In the genomic region with DNA sequence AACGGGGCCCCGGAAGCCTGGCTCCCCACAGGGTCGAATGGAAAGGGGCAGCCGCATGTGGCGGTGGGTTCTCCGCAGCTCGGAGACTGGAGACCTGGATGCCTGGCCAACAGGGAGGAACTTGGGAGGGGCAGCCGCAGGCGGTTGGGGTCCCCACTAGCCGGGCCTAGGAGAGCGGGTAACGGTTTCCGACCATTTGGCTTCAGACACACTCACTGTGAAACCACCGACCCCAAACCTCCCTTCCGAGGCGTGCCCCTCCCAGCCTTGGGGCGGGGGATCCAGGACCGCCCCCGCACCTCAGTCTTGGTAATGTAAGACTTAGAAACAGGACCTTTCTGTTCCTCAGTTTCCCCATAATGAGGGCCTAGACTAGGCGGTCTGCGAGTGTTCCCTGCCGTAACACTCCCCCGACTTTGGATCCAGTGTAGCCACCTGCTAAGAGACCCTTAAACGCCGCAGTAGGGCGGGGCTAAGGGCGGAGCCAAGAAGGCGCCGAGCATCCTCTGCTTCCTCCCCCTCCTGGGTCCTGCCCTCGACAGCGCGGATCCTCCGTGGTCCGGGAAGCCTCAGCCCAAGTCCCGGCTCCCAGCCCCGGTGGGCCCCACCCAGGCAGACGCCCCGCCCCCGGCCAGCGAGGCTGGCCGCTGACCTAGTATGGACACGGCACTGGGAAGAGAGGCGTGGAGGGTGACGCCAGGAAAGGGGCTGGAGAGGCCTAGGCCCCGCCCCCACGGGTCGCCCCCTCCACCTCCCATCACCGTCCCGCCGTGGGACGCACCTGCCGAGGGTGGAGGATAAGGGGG, we compare ENCODE assay signal across 9 cellular contexts. TPM values are rescaled to one million over a fixed set of nuclear protein-coding genes. Genes with fewer than 3 reads are reported as not detected.
A peak's percentile ranks its signal among the peaks of the same experiment; 100 is the strongest.
DNase-seq lines count a peak whose midpoint lies in the region; ATAC-seq lines count a peak whose summit lies in the region.
"Had no signal": no experiment of that assay in that cellular context is flagged by ENCODE, and none has a peak within 500 bp of the region (broad histone marks: within the 10 kb centered on the region; RNA-seq: fewer than 3 reads in every experiment).

No MANE protein-coding gene starts in this region.

- ATAC-seq in HG03520 (IDR thresholded peaks at IDR 0.05; ENCODE audit: unreplicated experiment): no peak
- no peak for ATAC-seq in HG03442 (IDR thresholded peaks at IDR 0.05; ENCODE audit: unreplicated experiment)

- no peaks in the 10 kb centered on the region for H3K9me3 ChIP-seq in CD8-positive, alpha-beta memory T cell (ENCODE audit: low read length)
- no peaks in the 10 kb centered on the region for H3K9me3 ChIP-seq in mesodermal cell (ENCODE audit: control insufficient read depth, low read length)

- peaks cover 9% of the 10 kb centered on the region for H3K36me3 ChIP-seq in CD8-positive, alpha-beta memory T cell (ENCODE audit: insufficient read depth, low read length)
- no peaks in the 10 kb centered on the region for H3K36me3 ChIP-seq in mesodermal cell (ENCODE audit: control insufficient read depth, insufficient read depth, low read length)

- peak overlapping the region; percentile 95 for H3K27ac ChIP-seq in CD8-positive, alpha-beta memory T cell (ENCODE audit: low read depth, low read length)
- H3K27ac ChIP-seq in mesodermal cell (ENCODE audit: low read depth, low read length, severe bottlenecking): no peak overlapping the region

- POLR2A ChIA-PET in CD8-positive, alpha-beta memory T cell (lab: Charles Lee): interaction anchor here (0.5 to 8.0 kb wide), 12 partner anchors 11 to 428 kb away, joined by 3 to 220 read pairs (median 6); a partner anchor contains a TSS
- POLR2A ChIA-PET in activated CD4-positive, alpha-beta T cell treated with anti-CD3 and anti-CD28 coated beads, Interleukin-2, amount 10 ng/mL, durations not matched to agents 7 days and 5 days (lab: Charles Lee): interaction anchor here (0.6 to 1.1 kb wide), 3 partner anchors 18 to 34 kb away, joined by 3 read pairs; no protein-coding TSS in a partner anchor

- no peaks in the 10 kb centered on the region for H3K9me3 Mint-ChIP-seq in CD8-positive, alpha-beta memory T cell
- no peaks in the 10 kb centered on the region for H3K9me3 Mint-ChIP-seq in activated CD4-positive, alpha-beta T cell treated with anti-CD3 and anti-CD28 coated beads, Interleukin-2, amount 10 ng/mL, durations not matched to agents 7 days and 5 days

- peaks cover 0 to 7% of the 10 kb centered on the region in 2 donors for H3K27me3 Mint-ChIP-seq in CD8-positive, alpha-beta memory T cell
- H3K27me3 Mint-ChIP-seq in activated CD4-positive, alpha-beta T cell treated with anti-CD3 and anti-CD28 coated beads, Interleukin-2, amount 10 ng/mL, durations not matched to agents 7 days and 5 days: no peaks in the 10 kb centered on the region

- CTCF ChIA-PET in CD8-positive, alpha-beta memory T cell (lab: Charles Lee): interaction anchor here (2.0 to 18.5 kb wide), 4 partner anchors 21 to 149 kb away, joined by 6 to 441 read pairs (median 8); a partner anchor contains a TSS
- CTCF ChIA-PET in activated CD4-positive, alpha-beta T cell treated with anti-CD3 and anti-CD28 coated beads, Interleukin-2, amount 10 ng/mL, durations not matched to agents 7 days and 5 days (lab: Charles Lee): interaction anchor here (0.9 to 3.8 kb wide), 10 partner anchors 14 to 500 kb away, joined by 3 to 25 read pairs (median 4); a partner anchor contains a TSS

- peaks cover 0 to 28% (median 2%) of the 10 kb centered on the region in 3 donors for H3K36me3 Mint-ChIP-seq in CD8-positive, alpha-beta memory T cell
- peaks cover 26% of the 10 kb centered on the region for H3K36me3 Mint-ChIP-seq in activated CD4-positive, alpha-beta T cell treated with anti-CD3 and anti-CD28 coated beads, Interleukin-2, amount 10 ng/mL, durations not matched to agents 7 days and 5 days (ENCODE audit: low read depth)

- peak overlapping the region; percentile 93 to 100 (median 99) for H3K27ac Mint-ChIP-seq in CD8-positive, alpha-beta memory T cell
- peak overlapping the region; percentile 98 for H3K27ac Mint-ChIP-seq in activated CD4-positive, alpha-beta T cell treated with anti-CD3 and anti-CD28 coated beads, Interleukin-2, amount 10 ng/mL, durations not matched to agents 7 days and 5 days

- no peaks in the 10 kb centered on the region for H3K27me3 ChIP-seq in CD8-positive, alpha-beta memory T cell (ENCODE audit: insufficient read depth, low read length, poor library complexity, severe bottlenecking)

- peaks cover 31 to 56% (median 35%) of the 10 kb centered on the region in 3 donors for H3K4me1 Mint-ChIP-seq in CD8-positive, alpha-beta memory T cell
- peaks cover 45% of the 10 kb centered on the region for H3K4me1 Mint-ChIP-seq in activated CD4-positive, alpha-beta T cell treated with anti-CD3 and anti-CD28 coated beads, Interleukin-2, amount 10 ng/mL, durations not matched to agents 7 days and 5 days

- peak overlapping the region; percentile 94 for H3K4me3 ChIP-seq in CD8-positive, alpha-beta memory T cell (ENCODE audit: low read length)
- peak overlapping the region; percentile 76 for H3K4me3 ChIP-seq in Jurkat, Clone E6-1 (ENCODE audit: low read length)
- peak overlapping the region; percentile 44 for H3K4me3 ChIP-seq in mesodermal cell (ENCODE audit: extremely low read depth, insufficient read depth, low read length, poor library complexity, severe bottlenecking)

- H3K4me3 Mint-ChIP-seq in CD8-positive, alpha-beta memory T cell: peak overlapping the region; percentile 93 to 98 (median 97)
- H3K4me3 Mint-ChIP-seq in activated CD4-positive, alpha-beta T cell treated with anti-CD3 and anti-CD28 coated beads, Interleukin-2, amount 10 ng/mL, durations not matched to agents 7 days and 5 days: peak overlapping the region; percentile 94

- DNase-seq in CD8-positive, alpha-beta memory T cell: peak; percentile 72 to 92 (median 89)
- DNase-seq in Jurkat, Clone E6-1 (ENCODE audit: low read depth, low spot score): peak; percentile 77
- peak; percentile 90 for DNase-seq in activated CD4-positive, alpha-beta T cell treated with anti-CD3 and anti-CD28 coated beads, Interleukin-2, amount 10 ng/mL, durations not matched to agents 7 days and 5 days
- DNase-seq in ecto neural progenitor cell (ENCODE audit: low spot score): peak; percentile 87
- peak; percentile 62 to 63 for DNase-seq in stimulated activated CD8-positive, alpha-beta memory T cell treated with anti-CD3 and anti-CD28 coated beads, Interleukin-7, amount 100 ng/mL, for 1 hour (ENCODE audit: low read depth in 2 of 2)

- 1 to 2% methylated on average over 33 to 37 of the region's 52 CpGs for WGBS in mesodermal cell (ENCODE audit: insufficient coverage in 2 of 2), 2 experiments

- H3K4me1 ChIP-seq in CD8-positive, alpha-beta memory T cell (ENCODE audit: insufficient read depth, low read length): peaks cover 34% of the 10 kb centered on the region
- peaks cover 5% of the 10 kb centered on the region for H3K4me1 ChIP-seq in mesodermal cell (ENCODE audit: control insufficient read depth, insufficient read depth, low read length, poor library complexity, severe bottlenecking)

RNA-seq across cellular contexts. Expression of a gene that starts 1.8 kb away (rescaled TPM):
- total RNA-seq in CD8-positive, alpha-beta memory T cell: 10 to 100 TPM; 30.2 to 33.5 TPM
- 145 TPM for polyA plus RNA-seq in CD8-positive, alpha-beta memory T cell
- 130 TPM for polyA plus RNA-seq in Jurkat, Clone E6-1 (2012; ENCODE audit: insufficient read depth, insufficient read length)
- total RNA-seq in activated CD4-positive, alpha-beta T cell treated with anti-CD3 and anti-CD28 coated beads, Interleukin-2, amount 10 ng/mL, durations not matched to agents 7 days and 5 days: 100 to 1,000 TPM; 293 to 300 TPM
- polyA plus RNA-seq in mesodermal cell (2013, experiment 1 of 2): 18.7 TPM
- polyA plus RNA-seq in mesodermal cell (2013, experiment 2 of 2): 14.0 TPM
- total RNA-seq: HT1080 had no signal

RNA-seq across cellular contexts. Expression of a gene that starts 14.0 kb away (rescaled TPM):
- 1 to 10 TPM; 2.2 TPM for total RNA-seq in CD8-positive, alpha-beta memory T cell
- polyA plus RNA-seq in CD8-positive, alpha-beta memory T cell: 0.15 TPM
- polyA plus RNA-seq in Jurkat, Clone E6-1 (2012; ENCODE audit: insufficient read depth, insufficient read length): 1.1 TPM
- total RNA-seq in activated CD4-positive, alpha-beta T cell treated with anti-CD3 and anti-CD28 coated beads, Interleukin-2, amount 10 ng/mL, durations not matched to agents 7 days and 5 days: 1 to 10 TPM; 3.9 to 4.3 TPM
- 1.4 TPM for polyA plus RNA-seq in mesodermal cell (2013, experiment 1 of 2)
- 1.3 TPM for polyA plus RNA-seq in mesodermal cell (2013, experiment 2 of 2)

RNA-seq across cellular contexts. Expression of a gene that starts 22.7 kb away (rescaled TPM):
- total RNA-seq in CD8-positive, alpha-beta memory T cell: under 1 TPM; 0.55 to 0.75 TPM
- not detected for polyA plus RNA-seq in CD8-positive, alpha-beta memory T cell
- polyA plus RNA-seq in Jurkat, Clone E6-1 (2012; ENCODE audit: insufficient read depth, insufficient read length): 1.5 TPM
- total RNA-seq in activated CD4-positive, alpha-beta T cell treated with anti-CD3 and anti-CD28 coated beads, Interleukin-2, amount 10 ng/mL, durations not matched to agents 7 days and 5 days: under 1 TPM; 0.07 to 0.15 TPM
- polyA plus RNA-seq in mesodermal cell (2013, experiment 1 of 2): 9.7 TPM
- polyA plus RNA-seq in mesodermal cell (2013, experiment 2 of 2): 5.8 TPM

RNA-seq across cellular contexts. Expression of a gene that starts 32.6 kb away (rescaled TPM):
- total RNA-seq in CD8-positive, alpha-beta memory T cell: 100 to 1,000 TPM; 403 to 423 TPM
- polyA plus RNA-seq in CD8-positive, alpha-beta memory T cell: 176 TPM
- polyA plus RNA-seq in Jurkat, Clone E6-1 (2012; ENCODE audit: insufficient read depth, insufficient read length): 244 TPM
- total RNA-seq in activated CD4-positive, alpha-beta T cell treated with anti-CD3 and anti-CD28 coated beads, Interleukin-2, amount 10 ng/mL, durations not matched to agents 7 days and 5 days: 100 to 1,000 TPM; 435 to 456 TPM
- 142 TPM for polyA plus RNA-seq in mesodermal cell (2013, experiment 1 of 2)
- polyA plus RNA-seq in mesodermal cell (2013, experiment 2 of 2): 144 TPM

RNA-seq across cellular contexts. Expression of a gene that starts 57.3 kb away (rescaled TPM):
- 10 to 100 TPM; 54.8 to 55.3 TPM for total RNA-seq in CD8-positive, alpha-beta memory T cell
- polyA plus RNA-seq in CD8-positive, alpha-beta memory T cell: 39.0 TPM
- 42.5 TPM for polyA plus RNA-seq in Jurkat, Clone E6-1 (2012; ENCODE audit: insufficient read depth, insufficient read length)
- 10 to 100 TPM; 86.6 to 91.2 TPM for total RNA-seq in activated CD4-positive, alpha-beta T cell treated with anti-CD3 and anti-CD28 coated beads, Interleukin-2, amount 10 ng/mL, durations not matched to agents 7 days and 5 days
- 43.9 TPM for polyA plus RNA-seq in mesodermal cell (2013, experiment 1 of 2)
- polyA plus RNA-seq in mesodermal cell (2013, experiment 2 of 2): 33.9 TPM

Comparison
In these comparisons a context has a peak if more than half of its experiments do, and no peak if none do; other contexts are left out.
1. H3K4me3 ChIP-seq: peak in every context shown above with its lines; median percentile 94 in CD8-positive, alpha-beta memory T cell; 76 in Jurkat, Clone E6-1; 44 in mesodermal cell.
2. RNA of a gene that starts 1.8 kb away (total RNA-seq): 293 to 300 TPM in activated CD4-positive, alpha-beta T cell treated with anti-CD3 and anti-CD28 coated beads, Interleukin-2, amount 10 ng/mL, durations not matched to agents 7 days and 5 days; 30.2 to 33.5 TPM in CD8-positive, alpha-beta memory T cell; every median in the first group is over 4 times any median in the second.
3. Peak in every context shown above with its lines, with median percentiles within 50 percentile points of each other: DNase-seq.